8 cellular contexts compared by ENCODE assay signal in genomic region chr5:176416123-176416924, GRCh38. TPM values are rescaled to one million over a fixed set of nuclear protein-coding genes. Genes with fewer than 3 reads are reported as not detected.
DNase-seq lines count a peak whose midpoint lies in the region; ATAC-seq and TF ChIP-seq lines count a peak whose summit lies in the region.

Gene CLTB (minus strand): TSS chr5:176416539. CDS start chr5:176416363, 176 bp downstream.

- peak within 1 kb of the TSS; percentile 78 to 94 (median 88) for H3K27ac ChIP-seq in spleen

- DNase-seq in ACHN (peak; percentile 79), NCI-H2171 (lab: John Stamatoyannopoulos, UW) (peak; percentile 55), activated B cell treated with CpG ODN at 0.5 μM for 24 hours (peak; percentile 80), cardiac fibroblast (ENCODE audit: low read depth in 2 of 2) (peak; percentile 80 to 88), immature natural killer cell (peak; percentile 83 to 88 (median 87)), spleen (peak; percentile 99)

- H3K36me3 ChIP-seq in spleen = no peaks in the 10 kb centered on the region

- H3K4me3 ChIP-seq in cardiac fibroblast (replicated peaks in 1 of 2; ENCODE audit: low read depth in 2 of 2, low read length in 2 of 2) (peak within 1 kb of the TSS; percentile 72 to 86), spleen (peak within 1 kb of the TSS; percentile 65 to 91 (median 86))

- H3K27me3 Mint-ChIP-seq in activated B cell treated with CpG ODN at 0.5 μM for 24 hours = peaks cover 9% of the 10 kb centered on the region
- H3K27me3 Mint-ChIP-seq in immature natural killer cell (ENCODE audit: low read depth in 3 of 3) = peaks cover 3 to 22% (median 10%) of the 10 kb centered on the region in 3 donors

- H3K4me1 ChIP-seq in spleen = peaks cover 14 to 59% (median 40%) of the 10 kb centered on the region in 6 donors

- ATAC-seq in GM18520 (IDR thresholded peaks at IDR 0.05; ENCODE audit: unreplicated experiment) (peak; percentile 89), HG03060 (IDR thresholded peaks at IDR 0.05; ENCODE audit: low read depth, unreplicated experiment) (peak; percentile 52), activated B cell treated with CpG ODN at 0.5 μM for 24 hours (ENCODE audit: low read depth) (peak; percentile 97)

- WGBS in spleen, 5 donors = 1 to 5% (median 2%) methylated on average over 32 to 99 of the region's 99 CpGs

- H3K27me3 ChIP-seq in spleen (replicated peaks in 1 of 7) = no peaks in the 10 kb centered on the region

- H3K27ac Mint-ChIP-seq in activated B cell treated with CpG ODN at 0.5 μM for 24 hours (peak within 1 kb of the TSS; percentile 56), immature natural killer cell (peak within 1 kb of the TSS; percentile 84 to 95 (median 91))

- CTCF ChIA-PET in activated B cell treated with CpG ODN at 0.5 μM for 24 hours (lab: Charles Lee) = interaction anchor here (0.7 to 3.0 kb wide), 17 partner anchors 10 to 247 kb away, joined by 3 to 18 read pairs (median 4); partner anchors contain the start of gene RNF44

- H3K4me3 Mint-ChIP-seq in activated B cell treated with CpG ODN at 0.5 μM for 24 hours (peak within 1 kb of the TSS; percentile 80), immature natural killer cell (peak within 1 kb of the TSS; percentile 81 to 92 (median 85))

- H3K36me3 Mint-ChIP-seq in activated B cell treated with CpG ODN at 0.5 μM for 24 hours (ENCODE audit: low read depth) (peaks cover 2% of the 10 kb centered on the region), immature natural killer cell (peaks cover 0 to 3% (median 0%) of the 10 kb centered on the region in 3 donors)

- H3K9me3 Mint-ChIP-seq in activated B cell treated with CpG ODN at 0.5 μM for 24 hours (no peaks in the 10 kb centered on the region), immature natural killer cell (no peaks in the 10 kb centered on the region)

- in situ Hi-C loops in ACHN (cut with HindIII; ENCODE audit: low pct_ligation_motif_present, low pct_unique_long_range_greater_than_20kb, low sequenced_read_pairs) = no loop called here

- no peak for TF ChIP-seq CTCF in activated B cell treated with CpG ODN at 0.5 μM for 24 hours (IDR thresholded peaks at IDR 0.05)
- peak; percentile 16 for TF ChIP-seq CTCF in cardiac fibroblast (IDR thresholded peaks at IDR 0.05; ENCODE audit: low read depth, low read length)
- TF ChIP-seq CTCF in spleen (IDR thresholded peaks at IDR 0.05 in 8 of 11, conservative IDR thresholded peaks at IDR 0.05 in 3 of 11) = peak in 10 of 11 experiments; percentile 11 to 94 (median 90)

- H3K4me1 Mint-ChIP-seq in activated B cell treated with CpG ODN at 0.5 μM for 24 hours (peaks cover 26% of the 10 kb centered on the region), immature natural killer cell (peaks cover 32 to 46% of the 10 kb centered on the region in 2 donors)

- POLR2A ChIA-PET in activated B cell treated with CpG ODN at 0.5 μM for 24 hours (lab: Charles Lee) = interaction anchor here (0.5 to 2.5 kb wide), 8 partner anchors 11 to 693 kb away, joined by 3 to 22 read pairs (median 3); partner anchors contain the start of genes FAF2 and RNF44

- peak in 2 of 3 donors; percentile 38 to 88 for TF ChIP-seq POLR2A in spleen (IDR thresholded peaks at IDR 0.05)

- intact Hi-C loops in activated B cell treated with CpG ODN at 0.5 μM for 24 hours (cut with micrococcal nuclease) (loop anchor here (1.0 to 2.0 kb wide), 8 partner anchors 27 to 242 kb away; partner anchors contain the start of genes FAF2 and KIAA1191), spleen (cut with DNase I; ENCODE audit: low total_unique reads) (loop anchor here (2.0 kb wide), 1 partner anchor 30 kb away; no protein-coding TSS in a partner anchor)

- H3K9me3 ChIP-seq in spleen = no peaks in the 10 kb centered on the region

RNA-seq across cellular contexts. Expression of gene CLTB, which starts in this region (rescaled TPM):
- 29.5 and 48.9 TPM in 2 replicates for total RNA-seq in activated B cell treated with CpG ODN at 0.5 μM for 24 hours
- polyA plus RNA-seq in immature natural killer cell = 100 to 1,000 TPM in 2 of 3 donors, 10 to 100 TPM in 1; 67.5 to 115 (median 113) TPM
- 10 to 100 TPM; 51.9 to 70.2 (median 62.9) TPM for total RNA-seq in spleen
- 10 to 100 TPM; 64.1 to 98.4 (median 69.2) TPM for polyA plus RNA-seq in spleen

Comparison
In these comparisons a context has a peak if more than half of its experiments do, and no peak if none do; other contexts are left out.
1. Peak in every context shown above with its lines: DNase-seq, ATAC-seq, H3K4me3 ChIP-seq and H3K27ac ChIP-seq.